In the genomic region with DNA sequence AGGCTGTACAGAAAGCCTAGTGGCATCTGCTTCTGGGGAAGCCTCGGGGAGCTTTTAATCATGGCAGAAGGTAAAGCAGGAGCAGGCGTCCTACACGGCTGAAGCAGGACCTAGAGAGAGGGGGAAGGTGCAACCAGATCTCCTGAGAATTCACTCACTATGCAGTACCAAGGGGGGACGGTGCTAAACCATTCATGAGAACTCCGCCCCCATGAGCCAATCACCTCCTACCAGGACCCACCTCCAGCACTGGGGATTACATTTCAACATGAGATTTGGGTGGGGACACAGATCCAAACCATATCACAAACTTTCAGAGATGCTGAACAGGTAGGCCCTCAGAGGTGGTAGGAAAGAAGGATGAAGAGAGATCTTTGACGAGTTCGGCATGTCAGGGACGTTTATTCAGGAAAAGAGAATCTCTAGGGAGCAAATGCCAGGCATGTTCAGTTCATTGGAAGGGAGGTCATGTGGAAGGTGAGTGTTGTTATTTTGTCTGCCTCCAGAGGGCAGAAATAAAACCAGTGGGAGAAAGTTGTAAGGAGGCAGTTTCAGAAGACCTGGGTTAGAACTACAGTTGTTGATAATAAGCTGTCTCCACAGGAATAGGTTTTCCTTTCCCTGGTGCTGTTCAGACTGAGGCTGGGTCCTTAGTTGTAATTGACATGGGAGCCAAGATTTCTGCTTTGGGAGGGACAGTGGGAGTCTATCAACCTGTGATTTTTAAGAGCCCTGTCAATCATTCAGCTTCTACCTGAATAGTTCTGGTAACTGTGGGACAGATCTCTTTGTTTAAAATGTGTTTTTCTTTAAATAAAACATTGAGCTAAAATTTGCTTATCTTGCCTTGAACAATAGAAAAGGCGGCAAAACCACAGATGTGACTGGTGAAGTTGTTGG, we compare ENCODE assay signal across 1 cellular context.
TF ChIP-seq lines count a peak whose summit lies in the region.

No MANE protein-coding gene starts in this region.

TF ChIP-seq in K562, 482 proteins besides CTCF, POLR2A, EP300 and RAD21 (continued from another document):
- no peak for TF ChIP-seq GTF2E2 (tag; IDR thresholded peaks at IDR 0.05)
- TF ChIP-seq TRIM24 (IDR thresholded peaks at IDR 0.05), result peak in 1 of 2 experiments; percentile 58; a peak in 1 of 4 replicates
- no peak for TF ChIP-seq KHSRP (IDR thresholded peaks at IDR 0.05)
- peak; percentile 31; the same call in 1 of the 2 replicates for TF ChIP-seq ZBTB2 (IDR thresholded peaks at IDR 0.05)
- TF ChIP-seq, protein P1, sequence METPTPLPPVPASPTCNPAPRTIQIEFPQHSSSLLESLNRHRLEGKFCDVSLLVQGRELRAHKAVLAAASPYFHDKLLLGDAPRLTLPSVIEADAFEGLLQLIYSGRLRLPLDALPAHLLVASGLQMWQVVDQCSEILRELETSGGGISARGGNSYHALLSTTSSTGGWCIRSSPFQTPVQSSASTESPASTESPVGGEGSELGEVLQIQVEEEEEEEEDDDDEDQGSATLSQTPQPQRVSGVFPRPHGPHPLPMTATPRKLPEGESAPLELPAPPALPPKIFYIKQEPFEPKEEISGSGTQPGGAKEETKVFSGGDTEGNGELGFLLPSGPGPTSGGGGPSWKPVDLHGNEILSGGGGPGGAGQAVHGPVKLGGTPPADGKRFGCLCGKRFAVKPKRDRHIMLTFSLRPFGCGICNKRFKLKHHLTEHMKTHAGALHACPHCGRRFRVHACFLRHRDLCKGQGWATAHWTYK (CRISPR knock-in tag; IDR thresholded peaks at IDR 0.05), result no peak
- TF ChIP-seq ZNF354B (CRISPR knock-in tag; IDR thresholded peaks at IDR 0.05), result no peak
- TF ChIP-seq CBX3 (IDR thresholded peaks at IDR 0.05; ENCODE audit: borderline replicate concordance in 1 of 2, low read length in 2 of 2), result peak in 1 of 2 experiments; percentile 35; a peak in 1 of 3 replicates
- TF ChIP-seq DPF2 (IDR thresholded peaks at IDR 0.05), result 0 out of 2 replicates have a peak, but pooled peaks have one; percentile 24
- no peak for TF ChIP-seq CHD2 (IDR thresholded peaks at IDR 0.05; ENCODE audit: low read depth, low read length)
- TF ChIP-seq CBX1 (IDR thresholded peaks at IDR 0.05; ENCODE audit: low read depth), result peak; percentile 24; the same call in 1 of the 2 replicates
- no peak for TF ChIP-seq FOXK2 (conservative IDR thresholded peaks at IDR 0.05 in 1 of 2, IDR thresholded peaks at IDR 0.05 in 1 of 2; ENCODE audit: low read depth in 2 of 2)
- peak in 1 of 2 experiments; percentile 38; a peak in 1 of 4 replicates for TF ChIP-seq MAZ (CRISPR knock-in tag; conservative IDR thresholded peaks at IDR 0.05 in 1 of 2, IDR thresholded peaks at IDR 0.05 in 1 of 2)
- TF ChIP-seq HLTF (IDR thresholded peaks at IDR 0.05), result peak; percentile 40; the same call in 1 of the 2 replicates
- 0 out of 2 replicates have a peak, but pooled peaks have one; percentile 38 for TF ChIP-seq SP1 (CRISPR knock-in tag; IDR thresholded peaks at IDR 0.05)
- peak; percentile 20; the same call in 1 of the 2 replicates for TF ChIP-seq SOX6 (IDR thresholded peaks at IDR 0.05)
- TF ChIP-seq RAD51 (IDR thresholded peaks at IDR 0.05; ENCODE audit: borderline replicate concordance, low read depth), result 0 out of 2 replicates have a peak, but pooled peaks have one; percentile 30
- TF ChIP-seq MCM5 (IDR thresholded peaks at IDR 0.05; ENCODE audit: low read depth), result no peak
- peak; percentile 53; the same call in 1 of the 2 replicates for TF ChIP-seq FOXM1 (IDR thresholded peaks at IDR 0.05; ENCODE audit: low read depth)
- TF ChIP-seq FOXM1 (CRISPR knock-in tag; IDR thresholded peaks at IDR 0.05; ENCODE audit: low read depth), result no peak
- TF ChIP-seq, protein P2, sequence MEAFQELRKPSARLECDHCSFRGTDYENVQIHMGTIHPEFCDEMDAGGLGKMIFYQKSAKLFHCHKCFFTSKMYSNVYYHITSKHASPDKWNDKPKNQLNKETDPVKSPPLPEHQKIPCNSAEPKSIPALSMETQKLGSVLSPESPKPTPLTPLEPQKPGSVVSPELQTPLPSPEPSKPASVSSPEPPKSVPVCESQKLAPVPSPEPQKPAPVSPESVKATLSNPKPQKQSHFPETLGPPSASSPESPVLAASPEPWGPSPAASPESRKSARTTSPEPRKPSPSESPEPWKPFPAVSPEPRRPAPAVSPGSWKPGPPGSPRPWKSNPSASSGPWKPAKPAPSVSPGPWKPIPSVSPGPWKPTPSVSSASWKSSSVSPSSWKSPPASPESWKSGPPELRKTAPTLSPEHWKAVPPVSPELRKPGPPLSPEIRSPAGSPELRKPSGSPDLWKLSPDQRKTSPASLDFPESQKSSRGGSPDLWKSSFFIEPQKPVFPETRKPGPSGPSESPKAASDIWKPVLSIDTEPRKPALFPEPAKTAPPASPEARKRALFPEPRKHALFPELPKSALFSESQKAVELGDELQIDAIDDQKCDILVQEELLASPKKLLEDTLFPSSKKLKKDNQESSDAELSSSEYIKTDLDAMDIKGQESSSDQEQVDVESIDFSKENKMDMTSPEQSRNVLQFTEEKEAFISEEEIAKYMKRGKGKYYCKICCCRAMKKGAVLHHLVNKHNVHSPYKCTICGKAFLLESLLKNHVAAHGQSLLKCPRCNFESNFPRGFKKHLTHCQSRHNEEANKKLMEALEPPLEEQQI (IDR thresholded peaks at IDR 0.05), result peak; percentile 97
- TF ChIP-seq ZNF707 (CRISPR knock-in tag; conservative IDR thresholded peaks at IDR 0.05), result no peak
- TF ChIP-seq ESRRA (IDR thresholded peaks at IDR 0.05; ENCODE audit: borderline replicate concordance, low read depth), result 0 out of 2 replicates have a peak, but pooled peaks have one; percentile 37
- TF ChIP-seq KDM4B (IDR thresholded peaks at IDR 0.05; ENCODE audit: borderline replicate concordance in 2 of 2, low read depth in 1 of 2), result no peak
- TF ChIP-seq ARNT (IDR thresholded peaks at IDR 0.05), result peak in 1 of 2 experiments; percentile 48; a peak in 1 of 4 replicates
- TF ChIP-seq SMC3 (conservative IDR thresholded peaks at IDR 0.05; ENCODE audit: insufficient read depth, low read depth, low read length), result 0 out of 2 replicates have a peak, but pooled peaks have one; percentile 13
- TF ChIP-seq, protein P3, sequence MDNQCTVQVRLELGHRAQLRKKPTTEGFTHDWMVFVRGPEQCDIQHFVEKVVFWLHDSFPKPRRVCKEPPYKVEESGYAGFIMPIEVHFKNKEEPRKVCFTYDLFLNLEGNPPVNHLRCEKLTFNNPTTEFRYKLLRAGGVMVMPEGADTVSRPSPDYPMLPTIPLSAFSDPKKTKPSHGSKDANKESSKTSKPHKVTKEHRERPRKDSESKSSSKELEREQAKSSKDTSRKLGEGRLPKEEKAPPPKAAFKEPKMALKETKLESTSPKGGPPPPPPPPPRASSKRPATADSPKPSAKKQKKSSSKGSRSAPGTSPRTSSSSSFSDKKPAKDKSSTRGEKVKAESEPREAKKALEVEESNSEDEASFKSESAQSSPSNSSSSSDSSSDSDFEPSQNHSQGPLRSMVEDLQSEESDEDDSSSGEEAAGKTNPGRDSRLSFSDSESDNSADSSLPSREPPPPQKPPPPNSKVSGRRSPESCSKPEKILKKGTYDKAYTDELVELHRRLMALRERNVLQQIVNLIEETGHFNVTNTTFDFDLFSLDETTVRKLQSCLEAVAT (IDR thresholded peaks at IDR 0.05), result 0 out of 4 replicates have a peak, but pooled peaks of 1 of the 2 experiments have one; percentile 24
- TF ChIP-seq TEAD1 (CRISPR knock-in tag; IDR thresholded peaks at IDR 0.05), result 0 out of 4 replicates have a peak, but pooled peaks of 1 of the 2 experiments have one; percentile 44
- no peak for TF ChIP-seq HNRNPLL (IDR thresholded peaks at IDR 0.05; ENCODE audit: low read depth, low read length, poor library complexity, severe bottlenecking)
- TF ChIP-seq PBX2 (CRISPR knock-in tag; IDR thresholded peaks at IDR 0.05; ENCODE audit: low read depth), result no peak
- TF ChIP-seq PBX2 (tag; conservative IDR thresholded peaks at IDR 0.05; ENCODE audit: low read depth), result 0 out of 2 replicates have a peak, but pooled peaks have one; percentile 32
- TF ChIP-seq NBN (IDR thresholded peaks at IDR 0.05; ENCODE audit: low read depth), result 0 out of 2 replicates have a peak, but pooled peaks have one; percentile 21
- TF ChIP-seq ELK3 (CRISPR knock-in tag; IDR thresholded peaks at IDR 0.05), result no peak
- no peak for TF ChIP-seq ZSCAN32 (CRISPR knock-in tag; IDR thresholded peaks at IDR 0.05)
- TF ChIP-seq, protein P4, sequence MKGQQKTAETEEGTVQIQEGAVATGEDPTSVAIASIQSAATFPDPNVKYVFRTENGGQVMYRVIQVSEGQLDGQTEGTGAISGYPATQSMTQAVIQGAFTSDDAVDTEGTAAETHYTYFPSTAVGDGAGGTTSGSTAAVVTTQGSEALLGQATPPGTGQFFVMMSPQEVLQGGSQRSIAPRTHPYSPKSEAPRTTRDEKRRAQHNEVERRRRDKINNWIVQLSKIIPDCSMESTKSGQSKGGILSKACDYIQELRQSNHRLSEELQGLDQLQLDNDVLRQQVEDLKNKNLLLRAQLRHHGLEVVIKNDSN (CRISPR knock-in tag; IDR thresholded peaks at IDR 0.05), result peak; percentile 29; the same call in 1 of the 2 replicates
- TF ChIP-seq CC2D1A (IDR thresholded peaks at IDR 0.05), result peak; percentile 97
